15 cellular contexts compared by ENCODE assay signal in genomic region chr3:143134446-143134845, GRCh38. TPM values are rescaled to one million over a fixed set of nuclear protein-coding genes. Genes with fewer than 3 reads are reported as not detected.
DNase-seq lines count a peak whose midpoint lies in the region; ATAC-seq and TF ChIP-seq lines count a peak whose summit lies in the region.
"Had no signal": no experiment of that assay in that cellular context is flagged by ENCODE, and none has a peak within 500 bp of the region (broad histone marks: within the 10 kb centered on the region; RNA-seq: fewer than 3 reads in every experiment).

No MANE protein-coding gene starts in this region.

- peaks cover 3% of the 10 kb centered on the region for H3K36me3 Mint-ChIP-seq in chondrocyte (ENCODE audit: low read depth)

- no peaks in the 10 kb centered on the region for H3K9me3 Mint-ChIP-seq in chondrocyte (ENCODE audit: low read depth)
- H3K9me3 Mint-ChIP-seq: activated naive CD4-positive, alpha-beta T cell treated with anti-CD3 and anti-CD28 coated beads for 36 hours; central memory CD8-positive, alpha-beta T cell had no signal

- H2AFZ ChIP-seq in SK-N-SH (ENCODE audit: low read depth): no peak overlapping the region
- H2AFZ ChIP-seq: PC-9 had no signal

- H3K27ac ChIP-seq in SK-N-SH (ENCODE audit: low read depth in 2 of 2, low read length in 1 of 2) (peak overlapping the region in 1 of 2 experiments; percentile 76; a peak in 3 of 4 replicates), colonic mucosa (no peak overlapping the region)
- H3K27ac ChIP-seq: ovary, PC-9, upper lobe of left lung had no signal

- DNase-seq in NCI-H82 (lab: John Stamatoyannopoulos, UW) (peak; percentile 42), NCI-H82 treated with DMSO at 0.1 percent for 48 hours (lab: John Stamatoyannopoulos, UW; ENCODE audit: unreplicated experiment) (no peak), NCI-H2081 (lab: John Stamatoyannopoulos, UW) (peak; percentile 90 to 96), SK-N-SH (no peak), chondrocyte (ENCODE audit: low spot score) (no peak), colonic mucosa (no peak)
- DNase-seq: activated naive CD4-positive, alpha-beta T cell treated with anti-CD3 and anti-CD28 coated beads for 36 hours; stimulated activated CD4-positive, alpha-beta T cell treated with anti-CD3 and anti-CD28 coated beads, Interleukin-15, amount 100 ng/mL, for 24 hours; T-helper 2 cell had no signal

- H3K4me1 Mint-ChIP-seq in chondrocyte (ENCODE audit: low read depth): peaks cover 21% of the 10 kb centered on the region
- H3K4me1 Mint-ChIP-seq: central memory CD8-positive, alpha-beta T cell had no signal

- no peak overlapping the region for H3K4me3 ChIP-seq in SK-N-SH (ENCODE audit: low read depth in 2 of 2, low read length in 1 of 2)
- no peak overlapping the region for H3K4me3 ChIP-seq in colonic mucosa
- H3K4me3 ChIP-seq: ovary, PC-9, upper lobe of left lung had no signal

- H3K9me3 ChIP-seq in SK-N-SH (no peaks in the 10 kb centered on the region), colonic mucosa (no peaks in the 10 kb centered on the region)
- H3K9me3 ChIP-seq: ovary, upper lobe of left lung had no signal

- no peak overlapping the region for H3K27ac Mint-ChIP-seq in chondrocyte (ENCODE audit: unreplicated experiment)
- H3K27ac Mint-ChIP-seq: activated naive CD4-positive, alpha-beta T cell treated with anti-CD3 and anti-CD28 coated beads for 36 hours had no signal

- no peak overlapping the region for H3K4me3 Mint-ChIP-seq in chondrocyte (ENCODE audit: unreplicated experiment)
- H3K4me3 Mint-ChIP-seq: activated naive CD4-positive, alpha-beta T cell treated with anti-CD3 and anti-CD28 coated beads for 36 hours; central memory CD8-positive, alpha-beta T cell had no signal

- H3K9ac ChIP-seq in SK-N-SH: no peak overlapping the region
- H3K9ac ChIP-seq in colonic mucosa (ENCODE audit: low read depth in 2 of 2, low read length in 2 of 2): no peak overlapping the region

- no peak for TF ChIP-seq EP300 in SK-N-SH (IDR thresholded peaks at IDR 0.05; ENCODE audit: borderline replicate concordance in 1 of 2, low read depth in 1 of 2, low read length in 1 of 2)

- H3K4me1 ChIP-seq in SK-N-SH (ENCODE audit: control insufficient read depth in 1 of 2, insufficient read depth in 2 of 2, low read depth in 1 of 2, low read length in 1 of 2) (peaks cover 0 to 15% of the 10 kb centered on the region in 2 experiments; a peak in 2 of 4 replicates), colonic mucosa (no peaks in the 10 kb centered on the region)

- H3K79me2 ChIP-seq in SK-N-SH (ENCODE audit: insufficient read depth): no peaks in the 10 kb centered on the region

- intact Hi-C loops in colonic mucosa (cut with DNase I): no loop called here

- POLR2A ChIA-PET in SK-N-SH (lab: Yijun Ruan, JAX): no interaction called here

- H3K9me2 ChIP-seq in SK-N-SH: no peaks in the 10 kb centered on the region

- no peaks in the 10 kb centered on the region for H3K27me3 Mint-ChIP-seq in chondrocyte (ENCODE audit: low read depth)

- no peaks in the 10 kb centered on the region for H3K36me3 ChIP-seq in SK-N-SH (replicated peaks in 1 of 2; ENCODE audit: control insufficient read depth in 1 of 2, insufficient read depth in 2 of 2, low read length in 1 of 2)
- H3K36me3 ChIP-seq in colonic mucosa: no peaks in the 10 kb centered on the region
- H3K36me3 ChIP-seq: ovary, upper lobe of left lung had no signal

- CTCF ChIA-PET in SK-N-SH (lab: Yijun Ruan, JAX): interaction anchor here (1.3 kb wide), 1 partner anchor 17 kb away, joined by 3 read pairs; no protein-coding TSS in a partner anchor

- TF ChIP-seq CTCF in SK-N-SH (IDR thresholded peaks at IDR 0.05): no peak
- TF ChIP-seq CTCF in chondrocyte (IDR thresholded peaks at IDR 0.05): no peak
- TF ChIP-seq CTCF in colonic mucosa (IDR thresholded peaks at IDR 0.05): no peak

- H3K27me3 ChIP-seq in SK-N-SH (ENCODE audit: insufficient read depth): no peaks in the 10 kb centered on the region
- no peaks in the 10 kb centered on the region for H3K27me3 ChIP-seq in colonic mucosa
- H3K27me3 ChIP-seq: ovary, upper lobe of left lung had no signal

- H4K20me1 ChIP-seq in SK-N-SH (ENCODE audit: insufficient read depth): no peaks in the 10 kb centered on the region

- no peak for TF ChIP-seq RAD21 in SK-N-SH (IDR thresholded peaks at IDR 0.05; ENCODE audit: low read length)

- ATAC-seq in GM19467 (IDR thresholded peaks at IDR 0.05; ENCODE audit: unreplicated experiment) (no peak), esophagus mucosa (no peak)

- H3F3A ChIP-seq in SK-N-SH (replicated peaks; ENCODE audit: insufficient read depth): peaks cover 15% of the 10 kb centered on the region

- peak overlapping the region; percentile 71 for H3K4me2 ChIP-seq in SK-N-SH
- H3K4me2 ChIP-seq: PC-9 had no signal

TF ChIP-seq in SK-N-SH, 30 proteins besides CTCF, POLR2A, EP300 and RAD21:
- TF ChIP-seq SIN3A (IDR thresholded peaks at IDR 0.05; ENCODE audit: borderline replicate concordance, low read depth, low read length) (no peak), NFIC (IDR thresholded peaks at IDR 0.05; ENCODE audit: borderline replicate concordance) (peak; percentile 90), TCF12 (IDR thresholded peaks at IDR 0.05) (0 out of 2 replicates have a peak, but pooled peaks have one; percentile 7)

RNA-seq across cellular contexts. Expression of gene CHST2, which starts 14.9 kb away (rescaled TPM):
- polyA plus RNA-seq in SK-N-SH (2012; rRNA removed): 1.1 and 1.6 TPM in 2 replicates
- 1.2 and 2.0 TPM in 2 replicates for polyA plus RNA-seq in SK-N-SH (2012; cell fraction: cytosol; rRNA removed)
- 1.3 and 1.5 TPM in 2 replicates for polyA plus RNA-seq in SK-N-SH (2012; cell fraction: nucleus; rRNA removed)
- 8.7 to 23.1 TPM (median 23.1 TPM) in 3 replicates for total RNA-seq in chondrocyte
- total RNA-seq in colonic mucosa: 1 to 10 TPM; 1.8 to 2.5 TPM
- 1.5 TPM for total RNA-seq in esophagus mucosa

Comparison
In these comparisons a context has a peak if more than half of its experiments do, and no peak if none do; other contexts are left out.
1. DNase-seq: peak in NCI-H82 (single experiment) and NCI-H2081 (2 of 2); none in NCI-H82 treated with DMSO at 0.1 percent for 48 hours (single experiment), SK-N-SH (single experiment), chondrocyte (single experiment) and colonic mucosa (single experiment).